In genomic region chr12:122753213-122753571, GRCh38 we compare ENCODE assay signal across 8 cellular contexts. TPM values are rescaled to one million over a fixed set of nuclear protein-coding genes. Genes with fewer than 3 reads are reported as not detected.
A peak's percentile ranks its signal among the peaks of the same experiment; 100 is the strongest.
DNase-seq lines count a peak whose midpoint lies in the region; ATAC-seq and TF ChIP-seq lines count a peak whose summit lies in the region.

No MANE protein-coding gene starts in this region.

- TF ChIP-seq RAD21 in SK-N-SH (IDR thresholded peaks at IDR 0.05; ENCODE audit: low read length) = no peak

- peak overlapping the region; percentile 79 for H2AFZ ChIP-seq in SK-N-SH (ENCODE audit: low read depth)

- 2% methylated on average over 8 of the region's 8 CpGs for WGBS in SK-N-SH (ENCODE audit: low lambda C conversion rate)
- 3 to 4% methylated on average over 8 of the region's 8 CpGs for WGBS in esophagus squamous epithelium, 2 donors

- H3K4me1 ChIP-seq in SK-N-SH (ENCODE audit: control insufficient read depth in 1 of 2, insufficient read depth in 2 of 2, low read depth in 1 of 2, low read length in 1 of 2) (peaks cover 12 to 13% of the 10 kb centered on the region in 2 experiments; a peak in 3 of 4 replicates), esophagus squamous epithelium (peaks cover 14 to 68% (median 15%) of the 10 kb centered on the region in 3 donors)

- peaks cover 35 to 41% of the 10 kb centered on the region in 2 experiments for H3K36me3 ChIP-seq in SK-N-SH (replicated peaks in 1 of 2; ENCODE audit: control insufficient read depth in 1 of 2, insufficient read depth in 2 of 2, low read length in 1 of 2)
- H3K36me3 ChIP-seq in esophagus squamous epithelium = peaks cover 8 to 45% (median 20%) of the 10 kb centered on the region in 3 donors

- H3K27ac ChIP-seq in SK-N-SH (ENCODE audit: low read depth in 2 of 2, low read length in 1 of 2) = peak overlapping the region; percentile 72 to 85
- peak overlapping the region; percentile 89 to 96 (median 91) for H3K27ac ChIP-seq in esophagus squamous epithelium

- POLR2A ChIA-PET in SK-N-SH (lab: Yijun Ruan, JAX) = no interaction called here

- peaks cover 54% of the 10 kb centered on the region for H3K79me2 ChIP-seq in SK-N-SH (ENCODE audit: insufficient read depth)

- intact Hi-C loops in esophagus squamous epithelium (cut with DNase I) = loop anchor here (5.0 kb wide), 1 partner anchor 111 kb away; no protein-coding TSS in a partner anchor
- intact Hi-C loops in posterior vena cava (cut with DNase I) = loop anchor here in 1 of 2 donors (5.0 kb wide), 1 partner anchor 116 kb away; no protein-coding TSS in a partner anchor

- H3K4me2 ChIP-seq in SK-N-SH = peak overlapping the region; percentile 87

- no peaks in the 10 kb centered on the region for H3F3A ChIP-seq in SK-N-SH (replicated peaks; ENCODE audit: insufficient read depth)

- no peak for ATAC-seq in SK-N-SH treated with all-trans-retinoic acid at 6 μM for 48 hours
- ATAC-seq in GM18517 (IDR thresholded peaks at IDR 0.05; ENCODE audit: unreplicated experiment) = no peak

- H4K20me1 ChIP-seq in SK-N-SH (ENCODE audit: insufficient read depth) = no peaks in the 10 kb centered on the region

- no peaks in the 10 kb centered on the region for H3K9me3 ChIP-seq in SK-N-SH
- no peaks in the 10 kb centered on the region for H3K9me3 ChIP-seq in esophagus squamous epithelium

- no peak for TF ChIP-seq EP300 in SK-N-SH (IDR thresholded peaks at IDR 0.05; ENCODE audit: borderline replicate concordance in 1 of 2, low read depth in 1 of 2, low read length in 1 of 2)

- no peak for TF ChIP-seq CTCF in SK-N-SH (IDR thresholded peaks at IDR 0.05)
- TF ChIP-seq CTCF in esophagus squamous epithelium (IDR thresholded peaks at IDR 0.05) = no peak

- no peaks in the 10 kb centered on the region for H3K9me2 ChIP-seq in SK-N-SH

- no peak for TF ChIP-seq POLR2A in esophagus squamous epithelium (IDR thresholded peaks at IDR 0.05)

- H3K27me3 ChIP-seq in SK-N-SH (ENCODE audit: insufficient read depth) = no peaks in the 10 kb centered on the region
- no peaks in the 10 kb centered on the region for H3K27me3 ChIP-seq in esophagus squamous epithelium

- H3K4me3 ChIP-seq in SK-N-SH (ENCODE audit: low read depth in 2 of 2, low read length in 1 of 2) (peak overlapping the region; percentile 84 to 91), esophagus squamous epithelium (peak overlapping the region; percentile 71 to 99 (median 78))

- DNase-seq in SK-N-SH (no peak), RPMI8226 (peak; percentile 20), esophagus squamous epithelium (lab: John Stamatoyannopoulos, UW) (no peak), posterior vena cava (ENCODE audit: low spot score) (peak; percentile 5), NCI-H2196 treated with DMSO at 0.1 percent for 48 hours (lab: John Stamatoyannopoulos, UW; ENCODE audit: unreplicated experiment) (no peak)
- DNase-seq in effector CD8-positive, alpha-beta T cell (lab: John Stamatoyannopoulos, UW) = no peak

- CTCF ChIA-PET in SK-N-SH (lab: Yijun Ruan, JAX) = interaction anchor here (0.7 to 2.6 kb wide), 9 partner anchors 9 to 330 kb away, joined by 3 to 15 read pairs (median 3); no protein-coding TSS in a partner anchor

- peak overlapping the region; percentile 83 for H3K9ac ChIP-seq in SK-N-SH

TF ChIP-seq in SK-N-SH, 30 proteins besides CTCF, POLR2A, EP300 and RAD21:
- TF ChIP-seq MAX (IDR thresholded peaks at IDR 0.05; ENCODE audit: low read depth) = no peak
- no peak for TF ChIP-seq SMC3 (IDR thresholded peaks at IDR 0.05; ENCODE audit: low read depth, low read length)
- TF ChIP-seq MXI1 (IDR thresholded peaks at IDR 0.05; ENCODE audit: low read depth, low read length) = peak; percentile 69; the same call in 1 of the 2 replicates
- no peak for TF ChIP-seq FOSL2 (IDR thresholded peaks at IDR 0.05; ENCODE audit: borderline replicate concordance, low read depth)
- TF ChIP-seq CHD2 (IDR thresholded peaks at IDR 0.05; ENCODE audit: low read length, partially characterized antibody) = no peak
- TF ChIP-seq GATA2 (CRISPR knock-in tag; IDR thresholded peaks at IDR 0.05) = no peak
- TF ChIP-seq FOXJ3 (CRISPR knock-in tag; IDR thresholded peaks at IDR 0.05) = no peak

TF ChIP-seq in SK-N-SH treated with all-trans-retinoic acid at 6 μM for 48 hours, 23 proteins besides CTCF, POLR2A, EP300 and RAD21:
- TF ChIP-seq ARNTL (CRISPR knock-in tag; IDR thresholded peaks at IDR 0.05; ENCODE audit: borderline replicate concordance, low read depth) (no peak), ZNF565 (CRISPR knock-in tag; conservative IDR thresholded peaks at IDR 0.05; ENCODE audit: low read depth) (no peak), TSHZ2 (CRISPR knock-in tag; IDR thresholded peaks at IDR 0.05) (no peak), CSRNP3 (CRISPR knock-in tag; IDR thresholded peaks at IDR 0.05) (no peak), TCF4 (CRISPR knock-in tag; IDR thresholded peaks at IDR 0.05; ENCODE audit: borderline replicate concordance) (no peak), ZC3H10 (CRISPR knock-in tag; IDR thresholded peaks at IDR 0.05) (no peak), OSR1 (CRISPR knock-in tag; IDR thresholded peaks at IDR 0.05) (no peak)

RNA-seq across cellular contexts. Expression of gene DENR, which starts 0.6 kb away (rescaled TPM):
- 19.6 and 23.2 TPM in 2 replicates for polyA plus RNA-seq in SK-N-SH (2012; rRNA removed)
- polyA plus RNA-seq in SK-N-SH (2012; cell fraction: cytosol; rRNA removed) = 24.2 and 37.6 TPM in 2 replicates
- polyA plus RNA-seq in SK-N-SH (2012; cell fraction: nucleus; rRNA removed) = 11.7 and 19.5 TPM in 2 replicates
- 10 to 100 TPM; 23.3 to 40.1 (median 32.3) TPM for total RNA-seq in esophagus squamous epithelium
- total RNA-seq in posterior vena cava = 10 to 100 TPM; 32.6 to 32.8 TPM

RNA-seq across cellular contexts. Expression of gene CCDC62, which starts 21.2 kb away (rescaled TPM):
- 0.12 and 0.21 TPM in 2 replicates for polyA plus RNA-seq in SK-N-SH (2012; rRNA removed)
- polyA plus RNA-seq in SK-N-SH (2012; cell fraction: cytosol; rRNA removed) = 0.10 and 0.12 TPM in 2 replicates
- 0.47 and 0.58 TPM in 2 replicates for polyA plus RNA-seq in SK-N-SH (2012; cell fraction: nucleus; rRNA removed)
- total RNA-seq in esophagus squamous epithelium (under 1 TPM in 2 of 4 donors, not detected in 2; 0.13 to 0.76 TPM), posterior vena cava (under 1 TPM; 0.46 to 0.52 TPM)

RNA-seq across cellular contexts. Expression of gene HCAR1, which starts 22.5 kb away (rescaled TPM):
- not detected in 2 replicates for polyA plus RNA-seq in SK-N-SH (2012; rRNA removed)
- polyA plus RNA-seq in SK-N-SH (2012; cell fraction: cytosol; rRNA removed) = not detected in 2 replicates
- not detected in 2 replicates for polyA plus RNA-seq in SK-N-SH (2012; cell fraction: nucleus; rRNA removed)
- total RNA-seq in esophagus squamous epithelium = under 1 TPM in 1 of 4 donors, not detected in 3; 0.23 TPM
- total RNA-seq in posterior vena cava = 1 to 10 TPM in 1 of 2 donors, under 1 TPM in 1; 0.52 to 3.3 TPM

RNA-seq across cellular contexts. Expression of gene HCAR3, which starts 36.6 kb away (rescaled TPM):
- not detected in 2 replicates for polyA plus RNA-seq in SK-N-SH (2012; rRNA removed)
- polyA plus RNA-seq in SK-N-SH (2012; cell fraction: cytosol; rRNA removed) = not detected in 2 replicates
- not detected in 2 replicates for polyA plus RNA-seq in SK-N-SH (2012; cell fraction: nucleus; rRNA removed)
- total RNA-seq in esophagus squamous epithelium (10 to 100 TPM in 2 of 4 donors, 1 to 10 TPM in 2; 4.7 to 18.8 (median 10.5) TPM), posterior vena cava (under 1 TPM; 0.14 to 0.37 TPM)

RNA-seq across cellular contexts. Expression of gene HCAR2, which starts 50.0 kb away (rescaled TPM):
- polyA plus RNA-seq in SK-N-SH (2012; rRNA removed) = not detected in 2 replicates
- polyA plus RNA-seq in SK-N-SH (2012; cell fraction: cytosol; rRNA removed) = not detected in 2 replicates
- not detected in 2 replicates for polyA plus RNA-seq in SK-N-SH (2012; cell fraction: nucleus; rRNA removed)
- total RNA-seq in esophagus squamous epithelium (10 to 100 TPM; 12.0 to 24.1 (median 17.7) TPM), posterior vena cava (under 1 TPM in 1 of 2 donors, not detected in 1; 0.24 TPM)

Comparison
In these comparisons a context has a peak if more than half of its experiments do, and no peak if none do; other contexts are left out.
1. DNase-seq: peak in RPMI8226 (single experiment) and posterior vena cava (single experiment); none in SK-N-SH (single experiment), esophagus squamous epithelium (single experiment), NCI-H2196 treated with DMSO at 0.1 percent for 48 hours (single experiment) and effector CD8-positive, alpha-beta T cell (single experiment).